In the genomic region with DNA sequence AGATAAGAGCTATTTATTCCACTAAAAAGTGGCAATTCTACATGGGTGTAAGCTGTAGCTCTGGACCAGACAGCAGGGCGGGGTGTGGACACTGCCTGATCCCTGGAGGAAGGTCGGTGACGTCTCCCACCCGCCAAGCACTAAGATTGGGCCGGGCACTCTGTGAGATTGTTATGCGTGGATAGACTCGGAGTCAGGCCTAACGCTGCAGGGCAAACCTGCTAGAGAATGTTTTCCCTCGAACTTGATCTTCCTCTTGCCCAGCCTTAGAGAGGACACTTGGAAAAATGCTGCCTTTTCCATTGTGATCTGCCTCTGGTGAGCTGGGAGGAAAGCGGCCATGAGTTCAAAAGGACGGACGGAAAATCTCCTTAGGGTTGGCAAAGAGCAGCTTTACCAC, we compare ENCODE assay signal across 33 cellular contexts.
"Had no signal": no experiment of that assay in that cellular context is flagged by ENCODE, and none has a peak within 500 bp of the region (broad histone marks: within the 10 kb centered on the region; RNA-seq: fewer than 3 reads in every experiment).

No MANE protein-coding gene starts in this region.

- DNase-seq: activated CD4-positive, alpha-beta T cell treated with anti-CD3 and anti-CD28 coated beads for 1 hour; activated CD4-positive, alpha-beta T cell treated with anti-CD3 and anti-CD28 coated beads for 4 hours; activated CD4-positive, alpha-beta T cell treated with anti-CD3 and anti-CD28 coated beads, Interleukin-2, amount 10 ng/mL, durations not matched to agents 7 days and 5 days; activated CD4-positive, alpha-beta T cell treated with anti-CD3 and anti-CD28 coated beads, Interleukin-2, amount 50 U/mL, for 4 hours; activated CD8-positive, alpha-beta memory T cell treated with anti-CD3 and anti-CD28 coated beads for 24 hours; activated CD8-positive, alpha-beta T cell treated with anti-CD3 and anti-CD28 coated beads for 36 hours; activated effector memory CD4-positive, alpha-beta T cell treated with Interleukin-2 at 50 U/mL for 16 hours; activated gamma-delta T cell treated with Interleukin-2 at 50 U/mL for 16 hours; activated naive CD4-positive, alpha-beta T cell treated with anti-CD3 and anti-CD28 coated beads for 36 hours; activated naive CD8-positive, alpha-beta T cell treated with anti-CD3 and anti-CD28 coated beads for 36 hours; activated naive CD8-positive, alpha-beta T cell treated with anti-CD3 and anti-CD28 coated beads, Interleukin-2, amount 50 U/mL, for 24 hours; activated T-cell treated with anti-CD3 and anti-CD28 coated beads, Interleukin-2, amount 50 U/mL, for 4 hours; adrenal gland; amygdala; aorta; body of pancreas; caudate nucleus; cortex of kidney; dermis blood vessel endothelial cell; effector CD4-positive, alpha-beta T cell; effector memory CD8-positive, alpha-beta T cell; erythroblast; esophagus squamous epithelium; foreskin melanocyte; heart right ventricle; T-helper 2 cell had no signal

- H3K27ac Mint-ChIP-seq: activated CD4-positive, alpha-beta T cell treated with anti-CD3 and anti-CD28 coated beads, Interleukin-2, amount 10 ng/mL, durations not matched to agents 7 days and 5 days; activated CD8-positive, alpha-beta T cell treated with anti-CD3 and anti-CD28 coated beads for 36 hours; activated naive CD4-positive, alpha-beta T cell treated with anti-CD3 and anti-CD28 coated beads for 36 hours; activated naive CD4-positive, alpha-beta T cell treated with anti-CD3 and anti-CD28 coated beads, Interleukin-2, amount 50 U/mL, for 24 hours; activated naive CD8-positive, alpha-beta T cell treated with anti-CD3 and anti-CD28 coated beads for 36 hours; activated naive CD8-positive, alpha-beta T cell treated with anti-CD3 and anti-CD28 coated beads, Interleukin-2, amount 50 U/mL, for 24 hours; activated T-helper 17 cell treated with anti-CD3 and anti-CD28 coated beads, Interleukin-2, amount 50 U/mL, for 72 hours; effector memory CD8-positive, alpha-beta T cell; WTC11 had no signal

- ATAC-seq: activated CD8-positive, alpha-beta T cell treated with anti-CD3 and anti-CD28 coated beads for 36 hours; activated naive CD8-positive, alpha-beta T cell treated with anti-CD3 and anti-CD28 coated beads, Interleukin-2, amount 50 U/mL, for 24 hours; activated T-cell treated with anti-CD3 and anti-CD28 coated beads, Interleukin-2, amount 50 U/mL, for 4 hours; activated T-helper 17 cell treated with anti-CD3 and anti-CD28 coated beads, Interleukin-2, amount 50 U/mL, for 72 hours; body of pancreas; effector memory CD8-positive, alpha-beta T cell; gastroesophageal sphincter; heart right ventricle; WTC11 had no signal

- H3K9me3 ChIP-seq: adrenal gland, body of pancreas, esophagus squamous epithelium had no signal

- H3K36me3 ChIP-seq: adrenal gland, esophagus squamous epithelium, gastroesophageal sphincter, heart right ventricle had no signal

- H3K9me3 Mint-ChIP-seq: activated CD4-positive, alpha-beta T cell treated with anti-CD3 and anti-CD28 coated beads, Interleukin-2, amount 10 ng/mL, durations not matched to agents 7 days and 5 days; activated CD8-positive, alpha-beta T cell treated with anti-CD3 and anti-CD28 coated beads for 36 hours; activated naive CD4-positive, alpha-beta T cell treated with anti-CD3 and anti-CD28 coated beads for 36 hours; activated naive CD4-positive, alpha-beta T cell treated with anti-CD3 and anti-CD28 coated beads, Interleukin-2, amount 50 U/mL, for 24 hours; activated naive CD8-positive, alpha-beta T cell treated with anti-CD3 and anti-CD28 coated beads for 36 hours; activated naive CD8-positive, alpha-beta T cell treated with anti-CD3 and anti-CD28 coated beads, Interleukin-2, amount 50 U/mL, for 24 hours; activated T-cell treated with anti-CD3 and anti-CD28 coated beads, Interleukin-2, amount 50 U/mL, for 4 hours; activated T-helper 17 cell treated with anti-CD3 and anti-CD28 coated beads, Interleukin-2, amount 50 U/mL, for 72 hours; effector memory CD8-positive, alpha-beta T cell had no signal

- H3K4me1 Mint-ChIP-seq: activated CD4-positive, alpha-beta T cell treated with anti-CD3 and anti-CD28 coated beads, Interleukin-2, amount 10 ng/mL, durations not matched to agents 7 days and 5 days; activated naive CD4-positive, alpha-beta T cell treated with anti-CD3 and anti-CD28 coated beads, Interleukin-2, amount 50 U/mL, for 24 hours; activated naive CD8-positive, alpha-beta T cell treated with anti-CD3 and anti-CD28 coated beads for 36 hours; activated naive CD8-positive, alpha-beta T cell treated with anti-CD3 and anti-CD28 coated beads, Interleukin-2, amount 50 U/mL, for 24 hours; activated T-helper 17 cell treated with anti-CD3 and anti-CD28 coated beads, Interleukin-2, amount 50 U/mL, for 72 hours had no signal

- H3K27me3 Mint-ChIP-seq: activated CD8-positive, alpha-beta T cell treated with anti-CD3 and anti-CD28 coated beads for 36 hours had no signal

- H3K27ac ChIP-seq: adrenal gland, body of pancreas, esophagus squamous epithelium, gastroesophageal sphincter, heart right ventricle, VCaP had no signal

- H3K36me3 Mint-ChIP-seq: activated naive CD4-positive, alpha-beta T cell treated with anti-CD3 and anti-CD28 coated beads, Interleukin-2, amount 50 U/mL, for 24 hours; activated naive CD8-positive, alpha-beta T cell treated with anti-CD3 and anti-CD28 coated beads for 36 hours; WTC11 had no signal

- H3K27me3 ChIP-seq: body of pancreas had no signal

- H3K4me3 ChIP-seq: adrenal gland, body of pancreas, esophagus squamous epithelium, gastroesophageal sphincter, heart right ventricle had no signal

- H3K4me1 ChIP-seq: adrenal gland, body of pancreas, esophagus squamous epithelium, gastroesophageal sphincter, heart right ventricle had no signal

- H3K4me3 Mint-ChIP-seq: activated CD4-positive, alpha-beta T cell treated with anti-CD3 and anti-CD28 coated beads, Interleukin-2, amount 10 ng/mL, durations not matched to agents 7 days and 5 days; activated CD8-positive, alpha-beta T cell treated with anti-CD3 and anti-CD28 coated beads for 36 hours; activated naive CD4-positive, alpha-beta T cell treated with anti-CD3 and anti-CD28 coated beads for 36 hours; activated naive CD4-positive, alpha-beta T cell treated with anti-CD3 and anti-CD28 coated beads, Interleukin-2, amount 50 U/mL, for 24 hours; activated naive CD8-positive, alpha-beta T cell treated with anti-CD3 and anti-CD28 coated beads for 36 hours; activated naive CD8-positive, alpha-beta T cell treated with anti-CD3 and anti-CD28 coated beads, Interleukin-2, amount 50 U/mL, for 24 hours; activated T-cell treated with anti-CD3 and anti-CD28 coated beads, Interleukin-2, amount 50 U/mL, for 4 hours; activated T-helper 17 cell treated with anti-CD3 and anti-CD28 coated beads, Interleukin-2, amount 50 U/mL, for 72 hours; effector memory CD8-positive, alpha-beta T cell; WTC11 had no signal

- FAIRE-seq: colon, TTC549 had no signal
